In genomic region chr7:68038621-68039314, GRCh38 we compare ENCODE assay signal across 18 cellular contexts.
A peak's percentile ranks its signal among the peaks of the same experiment; 100 is the strongest.
DNase-seq lines count a peak whose midpoint lies in the region; TF ChIP-seq lines count a peak whose summit lies in the region.
"Had no signal": no experiment of that assay in that cellular context is flagged by ENCODE, and none has a peak within 500 bp of the region (broad histone marks: within the 10 kb centered on the region; RNA-seq: fewer than 3 reads in every experiment).

No MANE protein-coding gene starts in this region.

- peak; percentile 92 for DNase-seq in A172 (ENCODE audit: low spot score)
- peak; percentile 76 for DNase-seq in MG63
- peak; percentile 3 for DNase-seq in astrocyte of the cerebellum (ENCODE audit: low read depth)
- peak; percentile 4 for DNase-seq in fibroblast of villous mesenchyme (ENCODE audit: low read depth)
- no peak for DNase-seq in glutamatergic neuron
- no peak for DNase-seq in HFFc6
- no peak for DNase-seq in NCI-H2227 treated with DMSO at 0.1 percent for 48 hours (lab: John Stamatoyannopoulos, UW)
- DNase-seq in CD4-positive, alpha-beta memory T cell, result no peak
- DNase-seq: activated naive CD8-positive, alpha-beta T cell treated with anti-CD3 and anti-CD28 coated beads, Interleukin-2, amount 10 ng/mL, durations not matched to agents 7 days and 5 days; activated T-cell treated with anti-CD3 and anti-CD28 coated beads, Interleukin-2, amount 50 U/mL, for 48 hours; cerebellar nuclear complex; COR-L47; GDM1; HCEC 1CT; KG1; NCI-H1436; transverse colon had no signal

- CTCF ChIA-PET in CD4-positive, alpha-beta memory T cell (lab: Charles Lee; ENCODE audit: partially characterized antibody), result no interaction called here

- no peak for TF ChIP-seq CTCF in astrocyte of the cerebellum (IDR thresholded peaks at IDR 0.05; ENCODE audit: low read depth, low read length, missing control alignments)
- TF ChIP-seq CTCF in fibroblast of villous mesenchyme (IDR thresholded peaks at IDR 0.05; ENCODE audit: insufficient read depth, low read depth, low read length), result no peak
- TF ChIP-seq CTCF in glutamatergic neuron (IDR thresholded peaks at IDR 0.05; ENCODE audit: partially characterized antibody, unreplicated experiment), result no peak
- no peak for TF ChIP-seq CTCF in HFFc6 (IDR thresholded peaks at IDR 0.05)

- H3K4me1 Mint-ChIP-seq in glutamatergic neuron (ENCODE audit: low read depth, unreplicated experiment), result no peaks in the 10 kb centered on the region
- no peaks in the 10 kb centered on the region for H3K4me1 Mint-ChIP-seq in HFFc6 (ENCODE audit: low read depth)
- no peaks in the 10 kb centered on the region for H3K4me1 Mint-ChIP-seq in CD4-positive, alpha-beta memory T cell
- H3K4me1 Mint-ChIP-seq: activated naive CD8-positive, alpha-beta T cell treated with anti-CD3 and anti-CD28 coated beads, Interleukin-2, amount 10 ng/mL, durations not matched to agents 7 days and 5 days had no signal

- intact Hi-C loops in CD4-positive, alpha-beta memory T cell (cut with micrococcal nuclease), result no loop called here

- H3K4me3 ChIP-seq in MG63, result no peak overlapping the region
- no peak overlapping the region for H3K4me3 ChIP-seq in astrocyte of the cerebellum (ENCODE audit: low read depth, low read length)
- H3K4me3 ChIP-seq in fibroblast of villous mesenchyme (ENCODE audit: low read depth, low read length), result no peak overlapping the region
- H3K4me3 ChIP-seq in CD4-positive, alpha-beta memory T cell (ENCODE audit: low read length in 2 of 2), result no peak overlapping the region
- H3K4me3 ChIP-seq: SK-N-MC, transverse colon had no signal

- H3K36me3 ChIP-seq in MG63, result no peaks in the 10 kb centered on the region
- H3K36me3 ChIP-seq in CD4-positive, alpha-beta memory T cell (ENCODE audit: insufficient read depth, low read length), result no peaks in the 10 kb centered on the region
- H3K36me3 ChIP-seq: transverse colon had no signal

- H3K27ac Mint-ChIP-seq in glutamatergic neuron (ENCODE audit: unreplicated experiment) (no peak overlapping the region), HFFc6 (no peak overlapping the region)
- H3K27ac Mint-ChIP-seq in CD4-positive, alpha-beta memory T cell, result no peak overlapping the region
- H3K27ac Mint-ChIP-seq: activated naive CD8-positive, alpha-beta T cell treated with anti-CD3 and anti-CD28 coated beads, Interleukin-2, amount 10 ng/mL, durations not matched to agents 7 days and 5 days had no signal

- no peaks in the 10 kb centered on the region for H3K9me3 Mint-ChIP-seq in glutamatergic neuron (ENCODE audit: unreplicated experiment)
- peaks cover 54% of the 10 kb centered on the region for H3K9me3 Mint-ChIP-seq in HFFc6
- peaks cover 0 to 20% (median 8%) of the 10 kb centered on the region in 8 donors for H3K9me3 Mint-ChIP-seq in CD4-positive, alpha-beta memory T cell

- POLR2A ChIA-PET in CD4-positive, alpha-beta memory T cell (lab: Charles Lee; ENCODE audit: partially characterized antibody), result no interaction called here

- H3K36me3 Mint-ChIP-seq in glutamatergic neuron (ENCODE audit: unreplicated experiment) (no peaks in the 10 kb centered on the region), HFFc6 (ENCODE audit: low read depth) (0 out of 2 replicates have a peak, but pooled peaks cover 4% of the 10 kb centered on the region)
- no peaks in the 10 kb centered on the region for H3K36me3 Mint-ChIP-seq in CD4-positive, alpha-beta memory T cell
- H3K36me3 Mint-ChIP-seq: activated naive CD8-positive, alpha-beta T cell treated with anti-CD3 and anti-CD28 coated beads, Interleukin-2, amount 10 ng/mL, durations not matched to agents 7 days and 5 days had no signal

- in situ Hi-C loops in astrocyte of the cerebellum (cut with HindIII; ENCODE audit: low sequenced_read_pairs), result no loop called here

- H3K27me3 Mint-ChIP-seq in glutamatergic neuron (ENCODE audit: unreplicated experiment) (peaks cover 2% of the 10 kb centered on the region), HFFc6 (ENCODE audit: insufficient read depth) (no peaks in the 10 kb centered on the region)
- no peaks in the 10 kb centered on the region for H3K27me3 Mint-ChIP-seq in CD4-positive, alpha-beta memory T cell
- H3K27me3 Mint-ChIP-seq: activated naive CD8-positive, alpha-beta T cell treated with anti-CD3 and anti-CD28 coated beads, Interleukin-2, amount 10 ng/mL, durations not matched to agents 7 days and 5 days had no signal

- no peak overlapping the region for H3K4me3 Mint-ChIP-seq in glutamatergic neuron (ENCODE audit: unreplicated experiment)
- H3K4me3 Mint-ChIP-seq in HFFc6, result no peak overlapping the region
- no peak overlapping the region for H3K4me3 Mint-ChIP-seq in CD4-positive, alpha-beta memory T cell
- H3K4me3 Mint-ChIP-seq: activated naive CD8-positive, alpha-beta T cell treated with anti-CD3 and anti-CD28 coated beads, Interleukin-2, amount 10 ng/mL, durations not matched to agents 7 days and 5 days had no signal

- H3K9me3 ChIP-seq in MG63, result no peaks in the 10 kb centered on the region
- H3K9me3 ChIP-seq in CD4-positive, alpha-beta memory T cell (ENCODE audit: control insufficient read depth in 1 of 2, low read length in 2 of 2), result peaks cover 0 to 2% of the 10 kb centered on the region in 2 donors

- H3K27me3 ChIP-seq in MG63, result no peaks in the 10 kb centered on the region
- H3K27me3 ChIP-seq in CD4-positive, alpha-beta memory T cell (ENCODE audit: insufficient read depth, low read length), result no peaks in the 10 kb centered on the region
- H3K27me3 ChIP-seq: transverse colon had no signal

- no peak overlapping the region for H3K27ac ChIP-seq in CD4-positive, alpha-beta memory T cell (ENCODE audit: low read depth, low read length)
- H3K27ac ChIP-seq: SK-N-MC, transverse colon had no signal

- no peaks in the 10 kb centered on the region for H3K4me1 ChIP-seq in CD4-positive, alpha-beta memory T cell (ENCODE audit: insufficient read depth, low read length)
- H3K4me1 ChIP-seq: transverse colon had no signal

Comparison
In these comparisons a context has a peak if more than half of its experiments do, and no peak if none do; other contexts are left out.
1. DNase-seq: peak in A172 (single experiment), MG63 (single experiment), astrocyte of the cerebellum (single experiment) and fibroblast of villous mesenchyme (single experiment); none in glutamatergic neuron (single experiment), HFFc6 (single experiment), NCI-H2227 treated with DMSO at 0.1 percent for 48 hours (single experiment) and CD4-positive, alpha-beta memory T cell (0 of 5).